ENCODE assay signal across 2 cellular contexts in the genomic region with DNA sequence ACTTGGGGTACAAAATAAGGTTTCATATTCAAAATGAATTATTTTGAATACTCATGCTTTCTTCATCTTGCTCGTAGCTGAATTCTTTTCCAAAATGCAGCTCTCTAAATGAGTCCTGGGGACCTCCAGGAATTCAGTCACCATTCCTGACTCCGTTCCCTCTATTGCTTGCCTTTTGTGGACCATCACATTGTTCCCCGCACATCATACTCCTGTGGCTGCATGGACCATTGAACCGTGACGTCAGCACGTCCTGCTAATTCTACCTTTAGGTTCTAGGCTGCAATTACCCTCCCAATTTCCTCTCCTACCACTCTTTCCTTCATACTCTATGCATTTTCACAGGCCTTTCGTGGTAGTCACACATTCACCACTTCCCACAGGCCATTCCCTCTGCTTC.
A peak's percentile ranks its signal among the peaks of the same experiment; 100 is the strongest.
TF ChIP-seq lines count a peak whose summit lies in the region.

No MANE protein-coding gene starts in this region.

TF ChIP-seq in GM23338, 12 proteins besides CTCF, POLR2A, EP300 and RAD21 (continued from another document):
- TF ChIP-seq NANOG (IDR thresholded peaks at IDR 0.05; ENCODE audit: borderline replicate concordance) = no peak
- TF ChIP-seq POLR2AphosphoS5 (IDR thresholded peaks at IDR 0.05; ENCODE audit: low read depth) = no peak
- TF ChIP-seq STAT1 (IDR thresholded peaks at IDR 0.05; ENCODE audit: unreplicated experiment) = no peak
- TF ChIP-seq, protein P1, sequence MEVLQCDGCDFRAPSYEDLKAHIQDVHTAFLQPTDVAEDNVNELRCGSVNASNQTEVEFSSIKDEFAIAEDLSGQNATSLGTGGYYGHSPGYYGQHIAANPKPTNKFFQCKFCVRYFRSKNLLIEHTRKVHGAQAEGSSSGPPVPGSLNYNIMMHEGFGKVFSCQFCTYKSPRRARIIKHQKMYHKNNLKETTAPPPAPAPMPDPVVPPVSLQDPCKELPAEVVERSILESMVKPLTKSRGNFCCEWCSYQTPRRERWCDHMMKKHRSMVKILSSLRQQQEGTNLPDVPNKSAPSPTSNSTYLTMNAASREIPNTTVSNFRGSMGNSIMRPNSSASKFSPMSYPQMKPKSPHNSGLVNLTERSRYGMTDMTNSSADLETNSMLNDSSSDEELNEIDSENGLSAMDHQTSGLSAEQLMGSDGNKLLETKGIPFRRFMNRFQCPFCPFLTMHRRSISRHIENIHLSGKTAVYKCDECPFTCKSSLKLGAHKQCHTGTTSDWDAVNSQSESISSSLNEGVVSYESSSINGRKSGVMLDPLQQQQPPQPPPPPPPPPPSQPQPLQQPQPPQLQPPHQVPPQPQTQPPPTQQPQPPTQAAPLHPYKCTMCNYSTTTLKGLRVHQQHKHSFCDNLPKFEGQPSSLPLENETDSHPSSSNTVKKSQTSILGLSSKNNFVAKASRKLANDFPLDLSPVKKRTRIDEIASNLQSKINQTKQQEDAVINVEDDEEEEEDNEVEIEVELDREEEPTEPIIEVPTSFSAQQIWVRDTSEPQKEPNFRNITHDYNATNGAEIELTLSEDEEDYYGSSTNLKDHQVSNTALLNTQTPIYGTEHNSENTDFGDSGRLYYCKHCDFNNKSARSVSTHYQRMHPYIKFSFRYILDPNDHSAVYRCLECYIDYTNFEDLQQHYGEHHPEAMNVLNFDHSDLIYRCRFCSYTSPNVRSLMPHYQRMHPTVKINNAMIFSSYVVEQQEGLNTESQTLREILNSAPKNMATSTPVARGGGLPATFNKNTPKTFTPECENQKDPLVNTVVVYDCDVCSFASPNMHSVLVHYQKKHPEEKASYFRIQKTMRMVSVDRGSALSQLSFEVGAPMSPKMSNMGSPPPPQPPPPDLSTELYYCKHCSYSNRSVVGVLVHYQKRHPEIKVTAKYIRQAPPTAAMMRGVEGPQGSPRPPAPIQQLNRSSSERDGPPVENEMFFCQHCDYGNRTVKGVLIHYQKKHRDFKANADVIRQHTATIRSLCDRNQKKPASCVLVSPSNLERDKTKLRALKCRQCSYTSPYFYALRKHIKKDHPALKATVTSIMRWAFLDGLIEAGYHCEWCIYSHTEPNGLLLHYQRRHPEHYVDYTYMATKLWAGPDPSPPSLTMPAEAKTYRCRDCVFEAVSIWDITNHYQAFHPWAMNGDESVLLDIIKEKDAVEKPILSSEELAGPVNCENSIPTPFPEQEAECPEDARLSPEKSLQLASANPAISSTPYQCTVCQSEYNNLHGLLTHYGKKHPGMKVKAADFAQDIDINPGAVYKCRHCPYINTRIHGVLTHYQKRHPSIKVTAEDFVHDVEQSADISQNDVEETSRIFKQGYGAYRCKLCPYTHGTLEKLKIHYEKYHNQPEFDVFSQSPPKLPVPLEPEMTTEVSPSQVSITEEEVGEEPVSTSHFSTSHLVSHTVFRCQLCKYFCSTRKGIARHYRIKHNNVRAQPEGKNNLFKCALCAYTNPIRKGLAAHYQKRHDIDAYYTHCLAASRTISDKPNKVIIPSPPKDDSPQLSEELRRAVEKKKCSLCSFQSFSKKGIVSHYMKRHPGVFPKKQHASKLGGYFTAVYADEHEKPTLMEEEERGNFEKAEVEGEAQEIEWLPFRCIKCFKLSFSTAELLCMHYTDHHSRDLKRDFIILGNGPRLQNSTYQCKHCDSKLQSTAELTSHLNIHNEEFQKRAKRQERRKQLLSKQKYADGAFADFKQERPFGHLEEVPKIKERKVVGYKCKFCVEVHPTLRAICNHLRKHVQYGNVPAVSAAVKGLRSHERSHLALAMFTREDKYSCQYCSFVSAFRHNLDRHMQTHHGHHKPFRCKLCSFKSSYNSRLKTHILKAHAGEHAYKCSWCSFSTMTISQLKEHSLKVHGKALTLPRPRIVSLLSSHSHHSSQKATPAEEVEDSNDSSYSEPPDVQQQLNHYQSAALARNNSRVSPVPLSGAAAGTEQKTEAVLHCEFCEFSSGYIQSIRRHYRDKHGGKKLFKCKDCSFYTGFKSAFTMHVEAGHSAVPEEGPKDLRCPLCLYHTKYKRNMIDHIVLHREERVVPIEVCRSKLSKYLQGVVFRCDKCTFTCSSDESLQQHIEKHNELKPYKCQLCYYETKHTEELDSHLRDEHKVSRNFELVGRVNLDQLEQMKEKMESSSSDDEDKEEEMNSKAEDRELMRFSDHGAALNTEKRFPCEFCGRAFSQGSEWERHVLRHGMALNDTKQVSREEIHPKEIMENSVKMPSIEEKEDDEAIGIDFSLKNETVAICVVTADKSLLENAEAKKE (CRISPR knock-in tag; IDR thresholded peaks at IDR 0.05) = 0 out of 2 replicates have a peak, but pooled peaks have one; percentile 15

TF ChIP-seq in WTC11, 78 proteins besides CTCF, POLR2A, EP300 and RAD21 (continued from another document):
- TF ChIP-seq, protein P2, sequence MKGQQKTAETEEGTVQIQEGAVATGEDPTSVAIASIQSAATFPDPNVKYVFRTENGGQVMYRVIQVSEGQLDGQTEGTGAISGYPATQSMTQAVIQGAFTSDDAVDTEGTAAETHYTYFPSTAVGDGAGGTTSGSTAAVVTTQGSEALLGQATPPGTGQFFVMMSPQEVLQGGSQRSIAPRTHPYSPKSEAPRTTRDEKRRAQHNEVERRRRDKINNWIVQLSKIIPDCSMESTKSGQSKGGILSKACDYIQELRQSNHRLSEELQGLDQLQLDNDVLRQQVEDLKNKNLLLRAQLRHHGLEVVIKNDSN (CRISPR knock-in tag; IDR thresholded peaks at IDR 0.05) = no peak
- TF ChIP-seq, protein P3, sequence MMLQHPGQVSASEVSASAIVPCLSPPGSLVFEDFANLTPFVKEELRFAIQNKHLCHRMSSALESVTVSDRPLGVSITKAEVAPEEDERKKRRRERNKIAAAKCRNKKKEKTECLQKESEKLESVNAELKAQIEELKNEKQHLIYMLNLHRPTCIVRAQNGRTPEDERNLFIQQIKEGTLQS (CRISPR knock-in tag; conservative IDR thresholded peaks at IDR 0.05) = no peak
- TF ChIP-seq, protein P4, sequence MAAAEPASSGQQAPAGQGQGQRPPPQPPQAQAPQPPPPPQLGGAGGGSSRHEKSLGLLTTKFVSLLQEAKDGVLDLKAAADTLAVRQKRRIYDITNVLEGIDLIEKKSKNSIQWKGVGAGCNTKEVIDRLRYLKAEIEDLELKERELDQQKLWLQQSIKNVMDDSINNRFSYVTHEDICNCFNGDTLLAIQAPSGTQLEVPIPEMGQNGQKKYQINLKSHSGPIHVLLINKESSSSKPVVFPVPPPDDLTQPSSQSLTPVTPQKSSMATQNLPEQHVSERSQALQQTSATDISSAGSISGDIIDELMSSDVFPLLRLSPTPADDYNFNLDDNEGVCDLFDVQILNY (CRISPR knock-in tag; IDR thresholded peaks at IDR 0.05) = no peak
- TF ChIP-seq NFE2L1 (CRISPR knock-in tag; IDR thresholded peaks at IDR 0.05) = no peak
- no peak for TF ChIP-seq ZBTB21 (CRISPR knock-in tag; IDR thresholded peaks at IDR 0.05; ENCODE audit: borderline replicate concordance)
- TF ChIP-seq HMGA2 (CRISPR knock-in tag; IDR thresholded peaks at IDR 0.05) = no peak
- TF ChIP-seq NR2C2 (CRISPR knock-in tag; IDR thresholded peaks at IDR 0.05) = no peak
- no peak for TF ChIP-seq NR3C1 (CRISPR knock-in tag; conservative IDR thresholded peaks at IDR 0.05; ENCODE audit: low read depth)
- TF ChIP-seq SOX15 (CRISPR knock-in tag; IDR thresholded peaks at IDR 0.05) = no peak
- TF ChIP-seq, protein P5, sequence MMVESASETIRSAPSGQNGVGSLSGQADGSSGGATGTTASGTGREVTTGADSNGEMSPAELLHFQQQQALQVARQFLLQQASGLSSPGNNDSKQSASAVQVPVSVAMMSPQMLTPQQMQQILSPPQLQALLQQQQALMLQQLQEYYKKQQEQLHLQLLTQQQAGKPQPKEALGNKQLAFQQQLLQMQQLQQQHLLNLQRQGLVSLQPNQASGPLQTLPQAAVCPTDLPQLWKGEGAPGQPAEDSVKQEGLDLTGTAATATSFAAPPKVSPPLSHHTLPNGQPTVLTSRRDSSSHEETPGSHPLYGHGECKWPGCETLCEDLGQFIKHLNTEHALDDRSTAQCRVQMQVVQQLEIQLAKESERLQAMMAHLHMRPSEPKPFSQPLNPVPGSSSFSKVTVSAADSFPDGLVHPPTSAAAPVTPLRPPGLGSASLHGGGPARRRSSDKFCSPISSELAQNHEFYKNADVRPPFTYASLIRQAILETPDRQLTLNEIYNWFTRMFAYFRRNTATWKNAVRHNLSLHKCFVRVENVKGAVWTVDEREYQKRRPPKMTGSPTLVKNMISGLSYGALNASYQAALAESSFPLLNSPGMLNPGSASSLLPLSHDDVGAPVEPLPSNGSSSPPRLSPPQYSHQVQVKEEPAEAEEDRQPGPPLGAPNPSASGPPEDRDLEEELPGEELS (CRISPR knock-in tag; IDR thresholded peaks at IDR 0.05) = no peak
